8 cellular contexts compared by ENCODE assay signal in the genomic region with DNA sequence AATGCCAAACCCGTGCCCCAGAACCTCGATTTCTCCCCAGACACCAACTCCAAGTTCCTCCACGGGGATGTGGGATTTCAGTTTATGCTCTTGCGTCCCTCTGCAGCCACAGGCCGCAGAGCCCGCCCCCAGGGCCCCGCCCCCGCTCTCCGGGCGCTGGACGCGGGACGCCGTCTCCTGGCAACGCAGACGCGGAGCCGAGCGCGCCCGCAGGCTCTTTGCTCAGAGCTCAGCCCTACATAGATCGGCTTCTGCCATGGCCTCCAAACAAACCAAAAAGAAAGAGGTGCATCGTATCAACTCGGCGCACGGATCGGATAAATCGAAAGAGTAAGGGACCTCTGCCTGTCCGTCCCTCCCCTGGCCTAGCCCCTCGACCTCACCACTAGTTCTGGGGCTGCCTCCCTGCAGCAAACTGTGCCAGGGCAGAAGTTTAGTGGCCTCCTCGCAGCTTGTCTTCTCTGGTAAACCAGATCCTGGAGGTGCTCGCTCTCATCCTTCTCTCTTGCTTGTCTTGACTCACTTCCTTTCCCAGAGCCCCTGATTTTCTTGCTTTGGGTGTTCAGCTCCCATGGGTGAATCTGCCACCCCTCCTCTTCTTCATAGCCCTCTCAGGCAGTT. TPM values are rescaled to one million over a fixed set of nuclear protein-coding genes. Genes with fewer than 3 reads are reported as not detected.
DNase-seq lines count a peak whose midpoint lies in the region; ATAC-seq and TF ChIP-seq lines count a peak whose summit lies in the region.

A gene (plus strand): TSS at position 188 of the 621 bp plus-strand sequence. CDS start 69 bp downstream, at position 257.

- peak within 1 kb of the TSS; percentile 74 for H3K4me3 ChIP-seq in ACC112 (ENCODE audit: low read depth, low read length)
- H3K4me3 ChIP-seq in HFF-Myc (replicated peaks; ENCODE audit: low read depth, low read length): peak within 1 kb of the TSS; percentile 35
- H3K4me3 ChIP-seq in lower lobe of right lung: peak within 1 kb of the TSS; percentile 54
- peak within 1 kb of the TSS; percentile 22 to 59 for H3K4me3 ChIP-seq in testis

- H3K4me3 Mint-ChIP-seq in endothelial cell (ENCODE audit: unreplicated experiment): peak within 1 kb of the TSS; percentile 86

- POLR2A ChIA-PET in RWPE1 (lab: Yijun Ruan, JAX; ENCODE audit: low non-redundant PET): no interaction called here

- H3K27me3 Mint-ChIP-seq in endothelial cell (ENCODE audit: unreplicated experiment): peaks cover 3% of the 10 kb centered on the region

- H3K4me1 ChIP-seq in ACC112 (ENCODE audit: control insufficient read depth, insufficient read depth, low read length, unreplicated experiment): peaks cover 5% of the 10 kb centered on the region
- H3K4me1 ChIP-seq in lower lobe of right lung: peaks cover 9% of the 10 kb centered on the region
- peaks cover 4% of the 10 kb centered on the region for H3K4me1 ChIP-seq in testis

- no peaks in the 10 kb centered on the region for H3K36me3 Mint-ChIP-seq in endothelial cell (ENCODE audit: low read depth, unreplicated experiment)

- no peak for TF ChIP-seq CTCF in HFF-Myc (IDR thresholded peaks at IDR 0.05; ENCODE audit: low read depth, low read length, missing control alignments)
- no peak for TF ChIP-seq CTCF in RWPE1 (conservative IDR thresholded peaks at IDR 0.05; ENCODE audit: low read depth)
- no peak for TF ChIP-seq CTCF in endothelial cell (IDR thresholded peaks at IDR 0.05; ENCODE audit: unreplicated experiment)
- TF ChIP-seq CTCF in lower lobe of right lung (IDR thresholded peaks at IDR 0.05): no peak
- TF ChIP-seq CTCF in testis (IDR thresholded peaks at IDR 0.05): no peak

- peak within 1 kb of the TSS; percentile 47 for H2AFZ ChIP-seq in ACC112 (ENCODE audit: low read length, unreplicated experiment)

- CTCF ChIA-PET in RWPE1 (lab: Yijun Ruan, JAX): no interaction called here

- peaks cover 4% of the 10 kb centered on the region for H3K4me1 Mint-ChIP-seq in endothelial cell (ENCODE audit: unreplicated experiment)

- DNase-seq in HFF-Myc (ENCODE audit: extremely low read depth, low read depth): no peak
- DNase-seq in RWPE1 (ENCODE audit: low spot score): peak; percentile 55
- DNase-seq in endothelial cell (ENCODE audit: low spot score): peak; percentile 80
- DNase-seq in lower lobe of right lung: peak; percentile 82
- peak; percentile 71 for DNase-seq in testis

- H3K36me3 ChIP-seq in ACC112 (ENCODE audit: insufficient read depth, low read length) (no peaks in the 10 kb centered on the region), lower lobe of right lung (no peaks in the 10 kb centered on the region), testis (ENCODE audit: low read depth, missing control alignments) (no peaks in the 10 kb centered on the region)

- H3K79me2 ChIP-seq in ACC112 (ENCODE audit: control insufficient read depth, insufficient read depth, low read length, unreplicated experiment): no peaks in the 10 kb centered on the region

- H3K27ac ChIP-seq in ACC112 (ENCODE audit: low read depth, low read length): no peak within 1 kb of the TSS
- no peak within 1 kb of the TSS for H3K27ac ChIP-seq in RWPE1
- H3K27ac ChIP-seq in lower lobe of right lung: no peak within 1 kb of the TSS
- H3K27ac ChIP-seq in testis: no peak within 1 kb of the TSS

- TF ChIP-seq POLR2A in testis (IDR thresholded peaks at IDR 0.05): no peak

- H3K9me3 ChIP-seq in lower lobe of right lung: no peaks in the 10 kb centered on the region
- no peaks in the 10 kb centered on the region for H3K9me3 ChIP-seq in testis

- ATAC-seq in lower lobe of right lung (peak; percentile 89 to 90), GM21717 (IDR thresholded peaks at IDR 0.05; ENCODE audit: unreplicated experiment) (no peak), GM19324 (IDR thresholded peaks at IDR 0.05; ENCODE audit: low FRiP score, unreplicated experiment) (no peak)

- H3K27me3 ChIP-seq in ACC112 (ENCODE audit: insufficient read depth, low read length) (peaks cover 13% of the 10 kb centered on the region; the same call in 1 of the 2 replicates), lower lobe of right lung (ENCODE audit: low read depth) (no peaks in the 10 kb centered on the region), testis (no peaks in the 10 kb centered on the region)

- intact Hi-C loops in lower lobe of right lung (cut with DNase I): no loop called here
- intact Hi-C loops in testis (cut with DNase I; ENCODE audit: low total_unique reads): no loop called here

- 2 to 8% methylated on average over 7 to 31 of the region's 32 CpGs for WGBS in testis, 2 donors

- H3K9me3 Mint-ChIP-seq in endothelial cell (ENCODE audit: unreplicated experiment): no peaks in the 10 kb centered on the region

- peak within 1 kb of the TSS; percentile 21 for H3K27ac Mint-ChIP-seq in endothelial cell (ENCODE audit: unreplicated experiment)

RNA-seq across cellular contexts. Expression of the gene that starts here (rescaled TPM):
- total RNA-seq in endothelial cell (ENCODE audit: unreplicated experiment) (not detected), lower lobe of right lung (6.2 TPM), testis (10 to 100 TPM; 23.8 to 28.8 TPM)
- 53.0 TPM for polyA plus RNA-seq in testis (ENCODE audit: insufficient read depth, low read depth, low replicate concordance)

Comparison
In these comparisons a context has a peak if more than half of its experiments do, and no peak if none do; other contexts are left out.
1. Peak in DNase-seq in endothelial cell; RNA of the gene not detected or under 1 TPM.
2. ATAC-seq: peak in lower lobe of right lung (2 of 2); none in GM21717 (single experiment) and GM19324 (single experiment).
3. Peak in every context shown above with its lines, with median percentiles within 50 percentile points of each other: H3K4me3 ChIP-seq.